In the genomic region with DNA sequence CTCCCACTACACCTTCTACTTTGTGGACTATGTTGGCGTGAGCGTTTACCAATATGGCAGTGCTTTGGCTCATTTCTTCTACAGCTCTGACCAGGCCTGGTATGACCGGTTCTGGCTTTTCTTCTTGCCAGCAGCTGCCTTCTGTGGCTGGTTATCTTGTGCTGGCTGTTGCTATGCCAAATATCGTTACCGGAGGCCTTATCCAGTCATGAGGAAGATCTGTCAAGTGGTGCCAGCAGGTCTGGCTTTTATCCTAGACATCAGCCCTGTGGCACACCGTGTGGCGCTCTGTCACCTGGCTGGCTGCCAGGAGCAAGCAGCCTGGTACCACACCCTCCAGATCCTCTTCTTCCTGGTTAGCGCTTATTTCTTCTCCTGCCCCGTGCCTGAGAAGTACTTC, we compare ENCODE assay signal across 12 cellular contexts. TPM values are rescaled to one million over a fixed set of nuclear protein-coding genes. Genes with fewer than 3 reads are reported as not detected.
DNase-seq lines count a peak whose midpoint lies in the region; ATAC-seq, FAIRE-seq and TF ChIP-seq lines count a peak whose summit lies in the region.
"Had no signal": no experiment of that assay in that cellular context is flagged by ENCODE, and none has a peak within 500 bp of the region (broad histone marks: within the 10 kb centered on the region; RNA-seq: fewer than 3 reads in every experiment).

No MANE protein-coding gene starts in this region.

- no peak overlapping the region for H3K27ac ChIP-seq in K562 (ENCODE audit: extremely low read depth, low read depth, low read length)
- no peak overlapping the region for H3K27ac ChIP-seq in mesenchymal stem cell (ENCODE audit: low read length, poor library complexity, severe bottlenecking)
- H3K27ac ChIP-seq in SJCRH30: no peak overlapping the region

- no peak overlapping the region for H2AFZ ChIP-seq in K562 (ENCODE audit: low read depth, low read length)
- no peak overlapping the region for H2AFZ ChIP-seq in mesenchymal stem cell (ENCODE audit: low read depth, low read length)

- peak overlapping the region; percentile 21 for H2BK15ac ChIP-seq in mesenchymal stem cell (ENCODE audit: low read depth, poor library complexity, severe bottlenecking)

- no peak for TF ChIP-seq CTCF in K562 (IDR thresholded peaks at IDR 0.05 in 2 of 3, conservative IDR thresholded peaks at IDR 0.05 in 1 of 3; ENCODE audit: insufficient read depth in 2 of 3, low read depth in 1 of 3, low read length in 3 of 3)

- POLR2A ChIA-PET in K562 (lab: Yijun Ruan, JAX): interaction anchor here (0.6 to 2.1 kb wide), 3 partner anchors 16 to 123 kb away, joined by 3 to 6 read pairs (median 3); partner anchors contain the start of gene EFHC1

- H3K36me3 ChIP-seq in K562 (ENCODE audit: control insufficient read depth, insufficient read depth, low read length) (peaks cover 2% of the 10 kb centered on the region; the same call in 1 of the 3 replicates), mesenchymal stem cell (ENCODE audit: control insufficient read depth in 1 of 2, insufficient read depth in 2 of 2, low read depth in 1 of 2, low read length in 2 of 2) (peaks cover 7 to 14% of the 10 kb centered on the region in 2 experiments), SJCRH30 (no peaks in the 10 kb centered on the region)

- no peak overlapping the region; a peak in 1 of 4 replicates for H3K9ac ChIP-seq in K562 (ENCODE audit: insufficient read depth in 1 of 2, low read depth in 2 of 2, low read length in 2 of 2)
- no peak overlapping the region for H3K9ac ChIP-seq in mesenchymal stem cell (ENCODE audit: low read length)

- H3K4me1 ChIP-seq in K562 (replicated peaks in 1 of 2; ENCODE audit: control insufficient read depth in 2 of 2, insufficient read depth in 2 of 2, low read length in 2 of 2): peaks cover 0 to 4% of the 10 kb centered on the region in 2 experiments; a peak in 2 of 5 replicates
- H3K4me1 ChIP-seq in mesenchymal stem cell (ENCODE audit: control insufficient read depth, insufficient read depth, low read depth, low read length): no peaks in the 10 kb centered on the region
- no peaks in the 10 kb centered on the region for H3K4me1 ChIP-seq in SJCRH30

- no peak for TF ChIP-seq EP300 in K562 (IDR thresholded peaks at IDR 0.05; ENCODE audit: low read length)

- no peak for ATAC-seq in K562
- no peak for ATAC-seq in GM21360 (IDR thresholded peaks at IDR 0.05; ENCODE audit: unreplicated experiment)
- ATAC-seq: effector memory CD8-positive, alpha-beta T cell had no signal

- peaks cover 13% of the 10 kb centered on the region for H3K79me1 ChIP-seq in mesenchymal stem cell (replicated peaks; ENCODE audit: low read length, poor library complexity, severe bottlenecking)

- H3K79me2 ChIP-seq in K562 (ENCODE audit: control insufficient read depth, insufficient read depth, low read length): no peaks in the 10 kb centered on the region

- H3K18ac ChIP-seq in mesenchymal stem cell (ENCODE audit: low read depth in 1 of 2, low read length in 2 of 2): no peak overlapping the region

- BruUV-seq in K562 (replicated peaks; lab: Mats Ljungman, UMichigan): no TSS peak

- intact Hi-C loops in K562 (cut with micrococcal nuclease): no loop called here

- H2BK12ac ChIP-seq in mesenchymal stem cell (ENCODE audit: low read length in 2 of 2): no peak overlapping the region

- CTCF ChIA-PET in K562 (lab: Yijun Ruan, JAX; ENCODE audit: low intra/inter-chr PET ratio): no interaction called here

- no peaks in the 10 kb centered on the region for H3K9me1 ChIP-seq in K562 (ENCODE audit: control insufficient read depth, insufficient read depth, low read length)

- TF ChIP-seq POLR2A in K562 (conservative IDR thresholded peaks at IDR 0.05): no peak

- H3K23ac ChIP-seq in mesenchymal stem cell (ENCODE audit: low read length in 2 of 2): no peak overlapping the region

- DNase-seq in DMS 273 (lab: John Stamatoyannopoulos, UW; ENCODE audit: unreplicated experiment) (peak; percentile 82), NCI-H1694 (lab: John Stamatoyannopoulos, UW) (peak; percentile 60), K562 (ENCODE audit: extremely low read depth in 1 of 4, low spot score in 3 of 4) (no peak), mesenchymal stem cell (no peak), SJCRH30 (no peak), GM19240 (ENCODE audit: insufficient read length, low spot score) (no peak)
- no peak for DNase-seq in activated CD4-positive, alpha-beta T cell treated with anti-CD3 and anti-CD28 coated beads, Interleukin-2, amount 50 U/mL, for 48 hours
- DNase-seq: effector memory CD8-positive, alpha-beta T cell; NCI-H774; SW 1271 had no signal

- H2BK5ac ChIP-seq in mesenchymal stem cell (ENCODE audit: low read depth, low read length, poor library complexity, severe bottlenecking): no peak overlapping the region

- H3K4me3 ChIP-seq in K562 (no peak overlapping the region), mesenchymal stem cell (ENCODE audit: insufficient read depth in 1 of 2, low read depth in 1 of 2, low read length in 2 of 2) (no peak overlapping the region), SJCRH30 (no peak overlapping the region)

- in situ Hi-C loops in K562 (cut with MboI): loop anchor here (25.0 kb wide), 1 partner anchor 1084 kb away; no protein-coding TSS in a partner anchor

- H3K14ac ChIP-seq in mesenchymal stem cell (ENCODE audit: low read length in 2 of 2): no peak overlapping the region

- no peak overlapping the region for H2BK120ac ChIP-seq in mesenchymal stem cell (ENCODE audit: low read depth, low read length)

- H4K20me1 ChIP-seq in K562 (replicated peaks; ENCODE audit: control insufficient read depth, insufficient read depth, low read length): no peaks in the 10 kb centered on the region

- H3K27me3 ChIP-seq in K562 (ENCODE audit: control insufficient read depth in 2 of 2, insufficient read depth in 2 of 2, low read length in 2 of 2) (no peaks in the 10 kb centered on the region), mesenchymal stem cell (ENCODE audit: control insufficient read depth in 1 of 2, insufficient read depth in 1 of 2, low read length in 2 of 2) (no peaks in the 10 kb centered on the region), SJCRH30 (no peaks in the 10 kb centered on the region)

- no peak for FAIRE-seq in K562 (lab: Jason Lieb, UNC)
- FAIRE-seq: HTR-8/SVneo had no signal

- H3K9me3 ChIP-seq in K562 (replicated peaks; ENCODE audit: control insufficient read depth, insufficient read depth, low read depth, low read length) (no peaks in the 10 kb centered on the region), mesenchymal stem cell (ENCODE audit: control insufficient read depth, low read length) (no peaks in the 10 kb centered on the region), SJCRH30 (replicated peaks) (no peaks in the 10 kb centered on the region)

- H4K91ac ChIP-seq in mesenchymal stem cell (ENCODE audit: low read length): no peak overlapping the region

- no peak for TF ChIP-seq RAD21 in K562 (CRISPR knock-in tag; conservative IDR thresholded peaks at IDR 0.05 in 1 of 2, IDR thresholded peaks at IDR 0.05 in 1 of 2)

- H3K4me2 ChIP-seq in K562 (ENCODE audit: insufficient read depth, low read length) (no peak overlapping the region), mesenchymal stem cell (ENCODE audit: low read length, poor library complexity, severe bottlenecking) (no peak overlapping the region)

- no peak overlapping the region for H2AK5ac ChIP-seq in mesenchymal stem cell (ENCODE audit: low read length, severe bottlenecking)

- H3K4ac ChIP-seq in mesenchymal stem cell (ENCODE audit: low read depth in 1 of 2, low read length in 2 of 2): no peak overlapping the region

- H4K8ac ChIP-seq in mesenchymal stem cell (ENCODE audit: low read length): no peak overlapping the region

- 66% methylated on average over 9 of the region's 9 CpGs for WGBS in K562 (ENCODE audit: insufficient coverage, low coverage, missing lambda C conversion rate)
- WGBS in mesenchymal stem cell: 97% methylated on average over 9 of the region's 9 CpGs

RNA-seq across cellular contexts. Expression of gene EFHC1, which starts 16.5 kb away (rescaled TPM):
- 33.1 and 52.6 TPM in 2 replicates for total RNA-seq in K562 (2011; cell fraction: chromatin; rRNA removed; ENCODE audit: low replicate concordance)
- 14.3 and 20.1 TPM in 2 replicates for total RNA-seq in K562 (2011; cell fraction: nucleolus; rRNA removed)
- 25.2 and 39.0 TPM in 2 replicates for total RNA-seq in K562 (2011; cell fraction: nucleoplasm; rRNA removed)
- total RNA-seq in K562 (2014; rRNA removed): 10.6 and 12.2 TPM in 2 replicates
- 11.1 and 12.4 TPM in 2 replicates for total RNA-seq in K562 (2014; rRNA removed; fragmentation: Illumina TruSeq; extraction: Trizol)
- total RNA-seq in K562 (2015; rRNA removed; fragmentation: Illumina TruSeq; extraction: Trizol): 9.5 and 10.2 TPM in 2 replicates
- 10.8 and 12.0 TPM in 2 replicates for total RNA-seq in K562 (2021)
- polyA plus RNA-seq in K562 (2011; rRNA removed): 24.7 and 31.0 TPM in 2 replicates
- polyA plus RNA-seq in K562 (2011; cell fraction: cytosol; rRNA removed): 6.0 and 10.8 TPM in 2 replicates
- polyA plus RNA-seq in K562 (2011; cell fraction: nucleus; rRNA removed): 104 and 128 TPM in 2 replicates
- 12.9 and 23.7 TPM in 2 replicates for polyA plus RNA-seq in K562 (2012)
- polyA plus RNA-seq in K562 (2014; fragmentation: Illumina TruSeq; extraction: Trizol): 14.4 and 14.9 TPM in 2 replicates
- polyA plus RNA-seq in K562 (2014; fragmentation: Nextera tagmentation; extraction: Ambion mirVana): 10 to 100 TPM; 15.7 to 17.2 TPM
- 20.8 and 21.5 TPM in 2 replicates for polyA plus RNA-seq in K562 (2014; rRNA removed)
- polyA minus RNA-seq in K562 (2011; rRNA and poly(A)+ RNA removed): 12.7 and 13.7 TPM in 2 replicates
- 4.6 and 5.6 TPM in 2 replicates for polyA minus RNA-seq in K562 (2011; cell fraction: cytosol; rRNA and poly(A)+ RNA removed)
- 26.8 and 38.1 TPM in 2 replicates for polyA minus RNA-seq in K562 (2011; cell fraction: nucleus; rRNA and poly(A)+ RNA removed)
- 12.4 TPM for polyA plus RNA-seq in mesenchymal stem cell (2013, experiment 1 of 2)
- polyA plus RNA-seq in mesenchymal stem cell (2013, experiment 2 of 2): 12.0 TPM
- total RNA-seq in SJCRH30 (2014; rRNA removed; shearing (Covaris generic)): 11.7 and 14.6 TPM in 2 replicates

RNA-seq across cellular contexts. Expression of gene PAQR8, which starts 41.7 kb away (rescaled TPM):
- total RNA-seq in K562 (2011; cell fraction: chromatin; rRNA removed; ENCODE audit: low replicate concordance): 9.3 and 9.5 TPM in 2 replicates
- 12.0 and 12.5 TPM in 2 replicates for total RNA-seq in K562 (2011; cell fraction: nucleolus; rRNA removed)
- total RNA-seq in K562 (2011; cell fraction: nucleoplasm; rRNA removed): 13.9 and 16.5 TPM in 2 replicates
- total RNA-seq in K562 (2014; rRNA removed) (3.0 and 3.7 TPM in 2 replicates), K562 (2014; rRNA removed; fragmentation: Illumina TruSeq; extraction: Trizol) (4.3 and 4.7 TPM in 2 replicates), K562 (2015; rRNA removed; fragmentation: Illumina TruSeq; extraction: Trizol) (2.9 and 3.2 TPM in 2 replicates), K562 (2021) (5.4 and 7.1 TPM in 2 replicates)
- polyA plus RNA-seq in K562 (2011; rRNA removed) (10.2 and 15.4 TPM in 2 replicates), K562 (2014; fragmentation: Illumina TruSeq; extraction: Trizol) (4.3 and 5.1 TPM in 2 replicates), K562 (2014; fragmentation: Nextera tagmentation; extraction: Ambion mirVana) (1 to 10 TPM; 1.4 TPM), K562 (2014; rRNA removed) (3.5 and 3.8 TPM in 2 replicates)
- polyA plus RNA-seq in K562 (2011; cell fraction: cytosol; rRNA removed): 12.7 and 14.5 TPM in 2 replicates
- polyA plus RNA-seq in K562 (2011; cell fraction: nucleus; rRNA removed): 5.0 and 7.7 TPM in 2 replicates
- 4.1 and 5.7 TPM in 2 replicates for polyA plus RNA-seq in K562 (2012)
- polyA minus RNA-seq in K562 (2011; rRNA and poly(A)+ RNA removed): 13.6 and 19.4 TPM in 2 replicates
- polyA minus RNA-seq in K562 (2011; cell fraction: cytosol; rRNA and poly(A)+ RNA removed): 7.9 and 11.4 TPM in 2 replicates
- polyA minus RNA-seq in K562 (2011; cell fraction: nucleus; rRNA and poly(A)+ RNA removed): 4.6 and 9.8 TPM in 2 replicates
- 2.3 TPM for polyA plus RNA-seq in mesenchymal stem cell (2013, experiment 1 of 2)
- 2.4 TPM for polyA plus RNA-seq in mesenchymal stem cell (2013, experiment 2 of 2)
- total RNA-seq in SJCRH30 (2014; rRNA removed; shearing (Covaris generic)): 3.3 and 3.4 TPM in 2 replicates

Comparison
In these comparisons a context has a peak if more than half of its experiments do, and no peak if none do; other contexts are left out.
1. DNase-seq: peak in DMS 273 (single experiment) and NCI-H1694 (single experiment); none in K562 (0 of 4), mesenchymal stem cell (single experiment), activated CD4-positive, alpha-beta T cell treated with anti-CD3 and anti-CD28 coated beads, Interleukin-2, amount 50 U/mL, for 48 hours (0 of 2), SJCRH30 (0 of 2) and GM19240 (single experiment).